25 cellular contexts compared by ENCODE assay signal in genomic region chr6:137123078-137123477, GRCh38. TPM values are rescaled to one million over a fixed set of nuclear protein-coding genes. Genes with fewer than 3 reads are reported as not detected.
"Had no signal": no experiment of that assay in that cellular context is flagged by ENCODE, and none has a peak within 500 bp of the region (broad histone marks: within the 10 kb centered on the region; RNA-seq: fewer than 3 reads in every experiment).

No MANE protein-coding gene starts in this region.

- H2AFZ ChIP-seq: PC-9 had no signal

- H3K36me3 ChIP-seq: MG63, Peyer's patch, SJSA1 had no signal

- H3K9me3 ChIP-seq: MG63 had no signal

- DNase-seq: IMR-90, Karpas-422, KG1, MG63, NCI-H1092, NCI-H1105 treated with DMSO at 0.1 percent for 48 hours, NCI-H1417 treated with DMSO at 0.1 percent for 48 hours, NCI-H187, NCI-H2029, NCI-H2081 treated with DMSO at 0.1 percent for 48 hours, NCI-H2171, NCI-H226, NCI-H446, NCI-H510A, NCI-H524 treated with DMSO at 0.1 percent for 48 hours, NCI-H82, OCI-M1, Right ventricle myocardium superior, SIG-M5 had no signal

- H3K4me3 ChIP-seq: MG63, PC-9, Peyer's patch, SJSA1, SK-N-MC had no signal

- H3K27me3 ChIP-seq: MG63, Peyer's patch, SJSA1 had no signal

- H3K4me1 ChIP-seq: SJSA1 had no signal

- H3K27ac ChIP-seq: PC-9, Peyer's patch, SJSA1, SK-N-MC had no signal

- H3K4me2 ChIP-seq: PC-9 had no signal

RNA-seq across cellular contexts. Expression of gene IL22RA2, which starts 50.4 kb away (rescaled TPM):
- total RNA-seq: HT-29, IMR-90, PC-9, Peyer's patch, Right ventricle myocardium superior, RPMI7951, SJSA1 had no signal
- polyA plus RNA-seq: IMR-90 had no signal
